Comparison of ENCODE assay signal across 18 cellular contexts in genomic region chr11:70743941-70744351, GRCh38.
A peak's percentile ranks its signal among the peaks of the same experiment; 100 is the strongest.
DNase-seq lines count a peak whose midpoint lies in the region; ATAC-seq and TF ChIP-seq lines count a peak whose summit lies in the region.
"Had no signal": no experiment of that assay in that cellular context is flagged by ENCODE, and none has a peak within 500 bp of the region (broad histone marks: within the 10 kb centered on the region; RNA-seq: fewer than 3 reads in every experiment).

No MANE protein-coding gene starts in this region.

- no peak for TF ChIP-seq EP300 in stomach (IDR thresholded peaks at IDR 0.05)

- no peak overlapping the region for H2AFZ ChIP-seq in osteoblast (ENCODE audit: low read length)
- no peak overlapping the region for H2AFZ ChIP-seq in GM23338

- peaks cover 3% of the 10 kb centered on the region for H4K20me1 ChIP-seq in osteoblast (ENCODE audit: insufficient read depth, low read length)
- H4K20me1 ChIP-seq in GM23338 (replicated peaks; ENCODE audit: insufficient read depth) = no peaks in the 10 kb centered on the region
- H4K20me1 ChIP-seq: BLaER1 had no signal

- intact Hi-C loops in CD14-positive monocyte (cut with micrococcal nuclease) = no loop called here
- intact Hi-C loops in left lung (cut with DNase I) = no loop called here
- intact Hi-C loops in A673 (cut with micrococcal nuclease; ENCODE audit: unreplicated experiment) = no loop called here
- intact Hi-C loops in stomach (cut with DNase I; ENCODE audit: low total_unique reads) = no loop called here

- H3K4me3 Mint-ChIP-seq in CD14-positive monocyte (no peak overlapping the region), GM23338 (no peak overlapping the region; the same call in 2 of the 3 replicates)
- H3K4me3 Mint-ChIP-seq: CD8-positive, alpha-beta T cell had no signal

- H3K9me3 Mint-ChIP-seq in CD14-positive monocyte (peaks cover 6 to 9% (median 8%) of the 10 kb centered on the region in 7 donors), GM23338 (peaks cover 2% of the 10 kb centered on the region; the same call in 2 of the 3 replicates)
- H3K9me3 Mint-ChIP-seq: CD8-positive, alpha-beta T cell had no signal

- ATAC-seq in left lung = no peak
- no peak for ATAC-seq in GM23338
- ATAC-seq: A549; CD8-positive, alpha-beta T cell had no signal

- H3K4me3 ChIP-seq in left lung (no peak overlapping the region), mesendoderm (ENCODE audit: low read length) (no peak overlapping the region), osteoblast (ENCODE audit: insufficient read depth, low read length) (no peak overlapping the region), A673 (ENCODE audit: low read depth, low read length, poor library complexity, severe bottlenecking) (no peak overlapping the region), stomach (no peak overlapping the region), GM23338 (no peak overlapping the region)
- H3K4me3 ChIP-seq: A549, BLaER1 had no signal

- H3K23ac ChIP-seq in mesendoderm (ENCODE audit: low read length) = no peak overlapping the region

- DNase-seq in CD14-positive monocyte (ENCODE audit: low spot score) (peak; percentile 25), left lung (peak; percentile 16 to 66), mesendoderm (no peak), osteoblast (ENCODE audit: insufficient read length, low spot score, missing footprints) (peak; percentile 72), A673 (ENCODE audit: low spot score) (no peak), NCI-H1930 (lab: John Stamatoyannopoulos, UW) (no peak), stomach (no peak), GM23338 (ENCODE audit: low spot score) (no peak)
- DNase-seq: Calu3; CD8-positive, alpha-beta T cell; DMS79 treated with DMSO at 0.1 percent for 48 hours; GF-D8; GOT3; H9; IMR-90 had no signal

- no peak overlapping the region for H2BK15ac ChIP-seq in mesendoderm (replicated peaks; ENCODE audit: low read depth)

- H3K36me3 ChIP-seq in left lung (no peaks in the 10 kb centered on the region), mesendoderm (ENCODE audit: control insufficient read depth, insufficient read depth, low read length) (no peaks in the 10 kb centered on the region), osteoblast (ENCODE audit: insufficient read depth, low read length) (no peaks in the 10 kb centered on the region), A673 (ENCODE audit: insufficient read depth, low read length, poor library complexity, severe bottlenecking) (no peaks in the 10 kb centered on the region), stomach (no peaks in the 10 kb centered on the region), GM23338 (ENCODE audit: insufficient read depth) (no peaks in the 10 kb centered on the region)
- H3K36me3 ChIP-seq: BLaER1 had no signal

- H3K56ac ChIP-seq in mesendoderm (ENCODE audit: low read length) = no peak overlapping the region

- CTCF ChIA-PET in A673 (lab: Charles Lee) = no interaction called here

- no peak for TF ChIP-seq POLR2A in stomach (IDR thresholded peaks at IDR 0.05)

- H3K27ac Mint-ChIP-seq in CD14-positive monocyte = no peak overlapping the region
- no peak overlapping the region for H3K27ac Mint-ChIP-seq in GM23338
- H3K27ac Mint-ChIP-seq: CD8-positive, alpha-beta T cell had no signal

- H3K79me2 ChIP-seq in mesendoderm (ENCODE audit: control insufficient read depth, insufficient read depth, low read length) (no peaks in the 10 kb centered on the region), osteoblast (ENCODE audit: insufficient read depth, low read length) (no peaks in the 10 kb centered on the region), GM23338 (replicated peaks; ENCODE audit: insufficient read depth) (no peaks in the 10 kb centered on the region; the same call in 1 of the 2 replicates)

- no peaks in the 10 kb centered on the region for H3F3A ChIP-seq in GM23338 (replicated peaks; ENCODE audit: low read depth)

- no CpG with 5 or more reads among the region's 9 CpGs for WGBS in mesendoderm (ENCODE audit: extremely low coverage, insufficient coverage, low lambda C conversion rate)
- 74 to 85% (median 82%) methylated on average over 5 to 9 of the region's 9 CpGs for WGBS in stomach, 5 donors

- H3K27me3 ChIP-seq in left lung = peaks cover 0 to 49% of the 10 kb centered on the region in 2 donors
- H3K27me3 ChIP-seq in mesendoderm (ENCODE audit: insufficient read depth, low read length, poor library complexity) = no peaks in the 10 kb centered on the region
- H3K27me3 ChIP-seq in osteoblast (ENCODE audit: insufficient read depth, low read length) = peaks cover 10% of the 10 kb centered on the region
- H3K27me3 ChIP-seq in A673 (replicated peaks; ENCODE audit: insufficient read depth, low read depth, low read length, poor library complexity) = no peaks in the 10 kb centered on the region
- H3K27me3 ChIP-seq in stomach = peaks cover 0 to 35% (median 0%) of the 10 kb centered on the region in 3 donors
- no peaks in the 10 kb centered on the region for H3K27me3 ChIP-seq in GM23338 (ENCODE audit: insufficient read depth)
- H3K27me3 ChIP-seq: BLaER1 had no signal

- POLR2A ChIA-PET in A673 (lab: Charles Lee; ENCODE audit: low non-redundant PET) = no interaction called here

- H3K9ac ChIP-seq in mesendoderm (ENCODE audit: low read length) = no peak overlapping the region
- H3K9ac ChIP-seq: BLaER1 had no signal

- H3K79me1 ChIP-seq in mesendoderm (ENCODE audit: low read length) = no peaks in the 10 kb centered on the region

- H3K4me1 ChIP-seq in left lung (no peaks in the 10 kb centered on the region), mesendoderm (ENCODE audit: control insufficient read depth, low read depth, low read length) (peaks cover 13% of the 10 kb centered on the region), osteoblast (ENCODE audit: insufficient read depth, low read length) (no peaks in the 10 kb centered on the region), A673 (ENCODE audit: insufficient read depth, low read length, poor library complexity, severe bottlenecking) (peaks cover 4% of the 10 kb centered on the region), stomach (peaks cover 0 to 13% (median 11%) of the 10 kb centered on the region in 4 donors), GM23338 (ENCODE audit: insufficient read depth) (peaks cover 18% of the 10 kb centered on the region; the same call in 1 of the 2 replicates)
- H3K4me1 ChIP-seq: A549 had no signal

- H3K27ac ChIP-seq in left lung (no peak overlapping the region), mesendoderm (ENCODE audit: low read depth, low read length) (no peak overlapping the region), osteoblast (ENCODE audit: low read depth, low read length) (no peak overlapping the region), A673 (ENCODE audit: low read depth, low read length, poor library complexity, severe bottlenecking) (no peak overlapping the region), stomach (no peak overlapping the region), GM23338 (ENCODE audit: low read depth) (no peak overlapping the region)
- H3K27ac ChIP-seq: 22Rv1, A549, BLaER1 had no signal

- H4K8ac ChIP-seq in mesendoderm (ENCODE audit: low read depth, low read length) = no peak overlapping the region

- no peak overlapping the region for H4K5ac ChIP-seq in mesendoderm (ENCODE audit: low read length)

- H2BK5ac ChIP-seq in mesendoderm (ENCODE audit: low read length) = no peak overlapping the region

- H3K9me3 ChIP-seq in left lung (no peaks in the 10 kb centered on the region), osteoblast (ENCODE audit: low read depth, low read length) (no peaks in the 10 kb centered on the region), A673 (ENCODE audit: low read depth, low read length, poor library complexity, severe bottlenecking) (peaks cover 2% of the 10 kb centered on the region), stomach (no peaks in the 10 kb centered on the region)

- H3K9me2 ChIP-seq in GM23338 (ENCODE audit: insufficient read depth) = peaks cover 10% of the 10 kb centered on the region

- no peak overlapping the region for H2BK120ac ChIP-seq in mesendoderm (ENCODE audit: low read depth, low read length)

- H3K36me3 Mint-ChIP-seq in CD14-positive monocyte = no peaks in the 10 kb centered on the region
- peaks cover 7% of the 10 kb centered on the region for H3K36me3 Mint-ChIP-seq in GM23338 (ENCODE audit: low read depth)
- H3K36me3 Mint-ChIP-seq: CD8-positive, alpha-beta T cell had no signal

- BruUV-seq in A673 (replicated peaks; lab: Mats Ljungman, UMichigan) = no TSS peak

- H3K18ac ChIP-seq in mesendoderm (ENCODE audit: low read length) = no peak overlapping the region

- H3K4me2 ChIP-seq in mesendoderm (ENCODE audit: low read length) = no peak overlapping the region
- no peak overlapping the region for H3K4me2 ChIP-seq in osteoblast (ENCODE audit: insufficient read depth, low read length)
- no peak overlapping the region for H3K4me2 ChIP-seq in GM23338
- H3K4me2 ChIP-seq: A549, BLaER1 had no signal

- peaks cover 8 to 9% (median 8%) of the 10 kb centered on the region in 3 donors for H3K27me3 Mint-ChIP-seq in CD14-positive monocyte (ENCODE audit: low read depth in 3 of 3)
- H3K27me3 Mint-ChIP-seq in GM23338 (ENCODE audit: insufficient read depth, low read depth, poor library complexity) = peaks cover 21% of the 10 kb centered on the region

- TF ChIP-seq CTCF in CD14-positive monocyte (IDR thresholded peaks at IDR 0.05) (no peak), left lung (IDR thresholded peaks at IDR 0.05) (no peak), osteoblast (IDR thresholded peaks at IDR 0.05; ENCODE audit: extremely low read depth, low read depth, low read length) (no peak), A673 (conservative IDR thresholded peaks at IDR 0.05; ENCODE audit: low read depth, low read length) (no peak), stomach (IDR thresholded peaks at IDR 0.05) (no peak), GM23338 (conservative IDR thresholded peaks at IDR 0.05; ENCODE audit: low read depth in 2 of 2) (no peak)

- H2AK5ac ChIP-seq in mesendoderm (ENCODE audit: low read length) = peak overlapping the region; percentile 22

- H3K4me1 Mint-ChIP-seq in CD14-positive monocyte = no peaks in the 10 kb centered on the region
- peaks cover 63% of the 10 kb centered on the region for H3K4me1 Mint-ChIP-seq in GM23338

- H3K4ac ChIP-seq in mesendoderm (ENCODE audit: low read depth, low read length) = no peak overlapping the region

TF ChIP-seq in GM23338, 12 proteins besides CTCF, POLR2A, EP300 and RAD21 (continues in another document):
- no peak for TF ChIP-seq JUNB (IDR thresholded peaks at IDR 0.05; ENCODE audit: unreplicated experiment)

Comparison
In these comparisons a context has a peak if more than half of its experiments do, and no peak if none do; other contexts are left out.
1. DNase-seq: peak in CD14-positive monocyte (single experiment), left lung (2 of 2) and osteoblast (single experiment); none in mesendoderm (single experiment), A673 (single experiment), NCI-H1930 (0 of 2), stomach (single experiment) and GM23338 (single experiment).